In genomic region chr11:119727523-119728081, GRCh38 we compare ENCODE assay signal across 1 cellular context.
TF ChIP-seq lines count a peak whose summit lies in the region.

No MANE protein-coding gene starts in this region.

TF ChIP-seq in K562, 482 proteins besides CTCF, POLR2A, EP300 and RAD21 (continued from another document):
- no peak for TF ChIP-seq DEAF1 (CRISPR knock-in tag; IDR thresholded peaks at IDR 0.05)
- TF ChIP-seq FOXK1 (CRISPR knock-in tag; IDR thresholded peaks at IDR 0.05; ENCODE audit: borderline replicate concordance) = no peak
